Comparison of ENCODE assay signal across 11 cellular contexts in genomic region chr4:83082777-83083176, GRCh38. TPM values are rescaled to one million over a fixed set of nuclear protein-coding genes. Genes with fewer than 3 reads are reported as not detected.
DNase-seq lines count a peak whose midpoint lies in the region; ATAC-seq and TF ChIP-seq lines count a peak whose summit lies in the region.
"Had no signal": no experiment of that assay in that cellular context is flagged by ENCODE, and none has a peak within 500 bp of the region (broad histone marks: within the 10 kb centered on the region; RNA-seq: fewer than 3 reads in every experiment).

No MANE protein-coding gene starts in this region.

- ATAC-seq in HG02943 (IDR thresholded peaks at IDR 0.05; ENCODE audit: low read depth, unreplicated experiment) (peak; percentile 50), HG03045 (IDR thresholded peaks at IDR 0.05; ENCODE audit: unreplicated experiment) (no peak)
- no peak for ATAC-seq in activated CD8-positive, alpha-beta T cell treated with anti-CD3 and anti-CD28 coated beads, Interleukin-2, amount 10 ng/mL, durations not matched to agents 7 days and 5 days
- no peak for ATAC-seq in naive thymus-derived CD4-positive, alpha-beta T cell

- H3K4me3 Mint-ChIP-seq in activated CD8-positive, alpha-beta T cell treated with anti-CD3 and anti-CD28 coated beads, Interleukin-2, amount 10 ng/mL, durations not matched to agents 7 days and 5 days, result no peak overlapping the region
- H3K4me3 Mint-ChIP-seq in naive thymus-derived CD4-positive, alpha-beta T cell, result no peak overlapping the region
- H3K4me3 Mint-ChIP-seq in endodermal cell, result no peak overlapping the region
- H3K4me3 Mint-ChIP-seq: activated CD4-positive, alpha-beta memory T cell treated with anti-CD3 and anti-CD28 coated beads for 36 hours had no signal

- H3K4me1 Mint-ChIP-seq in activated CD8-positive, alpha-beta T cell treated with anti-CD3 and anti-CD28 coated beads, Interleukin-2, amount 10 ng/mL, durations not matched to agents 7 days and 5 days (ENCODE audit: low read depth), result peaks cover 39% of the 10 kb centered on the region
- H3K4me1 Mint-ChIP-seq in naive thymus-derived CD4-positive, alpha-beta T cell, result peaks cover 23 to 46% (median 38%) of the 10 kb centered on the region in 7 donors
- H3K4me1 Mint-ChIP-seq in endodermal cell, result no peaks in the 10 kb centered on the region

- peaks cover 0 to 11% (median under 1%) of the 10 kb centered on the region in 3 experiments for H3K36me3 ChIP-seq in naive thymus-derived CD4-positive, alpha-beta T cell (ENCODE audit: control insufficient read depth in 2 of 3, insufficient read depth in 3 of 3, low read length in 3 of 3)
- H3K36me3 ChIP-seq in endodermal cell (ENCODE audit: control insufficient read depth, insufficient read depth, low read length), result no peaks in the 10 kb centered on the region

- peaks cover 0 to 5% (median 0%) of the 10 kb centered on the region in 3 experiments for H3K9me3 ChIP-seq in naive thymus-derived CD4-positive, alpha-beta T cell (ENCODE audit: control insufficient read depth in 2 of 3, low read length in 3 of 3)
- no peaks in the 10 kb centered on the region for H3K9me3 ChIP-seq in endodermal cell (ENCODE audit: control insufficient read depth, low read length)

- H3K27ac ChIP-seq in naive thymus-derived CD4-positive, alpha-beta T cell (ENCODE audit: low read depth, low read length), result peak overlapping the region; percentile 70
- no peak overlapping the region for H3K27ac ChIP-seq in endodermal cell (ENCODE audit: low read depth, low read length)
- H3K27ac ChIP-seq: HL-60 had no signal

- H3K4me3 ChIP-seq in naive thymus-derived CD4-positive, alpha-beta T cell (ENCODE audit: low read length), result no peak overlapping the region
- no peak overlapping the region for H3K4me3 ChIP-seq in endodermal cell (ENCODE audit: low read length)

- H3K27me3 Mint-ChIP-seq in activated CD8-positive, alpha-beta T cell treated with anti-CD3 and anti-CD28 coated beads, Interleukin-2, amount 10 ng/mL, durations not matched to agents 7 days and 5 days (ENCODE audit: low read depth), result no peaks in the 10 kb centered on the region
- no peaks in the 10 kb centered on the region for H3K27me3 Mint-ChIP-seq in naive thymus-derived CD4-positive, alpha-beta T cell
- no peaks in the 10 kb centered on the region for H3K27me3 Mint-ChIP-seq in endodermal cell (ENCODE audit: insufficient read depth)
- H3K27me3 Mint-ChIP-seq: activated CD4-positive, alpha-beta memory T cell treated with anti-CD3 and anti-CD28 coated beads for 36 hours had no signal

- POLR2A ChIA-PET in activated CD8-positive, alpha-beta T cell treated with anti-CD3 and anti-CD28 coated beads, Interleukin-2, amount 10 ng/mL, durations not matched to agents 7 days and 5 days (lab: Charles Lee), result interaction anchor here (0.6 to 1.6 kb wide), 4 partner anchors 9 to 105 kb away, joined by 3 to 4 read pairs (median 3); no protein-coding TSS in a partner anchor
- POLR2A ChIA-PET in naive thymus-derived CD4-positive, alpha-beta T cell (lab: Charles Lee), result interaction anchor here (0.6 to 9.0 kb wide), 10 partner anchors 8 to 653 kb away, joined by 3 to 58 read pairs (median 7); partner anchors contain the start of genes HELQ, HNRNPDL, MRPS18C and PLAC8

- TF ChIP-seq CTCF in endodermal cell (conservative IDR thresholded peaks at IDR 0.05), result no peak

- DNase-seq in NCI-H2196 treated with DMSO at 0.1 percent for 48 hours (lab: John Stamatoyannopoulos, UW; ENCODE audit: unreplicated experiment), result peak; percentile 2
- DNase-seq in NCI-H2196 (lab: John Stamatoyannopoulos, UW; ENCODE audit: unreplicated experiment), result no peak
- DNase-seq in activated CD8-positive, alpha-beta T cell treated with anti-CD3 and anti-CD28 coated beads, Interleukin-2, amount 10 ng/mL, durations not matched to agents 7 days and 5 days, result peak; percentile 27
- no peak for DNase-seq in naive thymus-derived CD4-positive, alpha-beta T cell
- no peak for DNase-seq in cerebellar nuclear complex (lab: John Stamatoyannopoulos, UW)
- DNase-seq in endodermal cell, result no peak
- DNase-seq: activated CD4-positive, alpha-beta memory T cell treated with anti-CD3 and anti-CD28 coated beads for 36 hours; NCI-H1092 had no signal

- no peak overlapping the region for H3K9ac ChIP-seq in endodermal cell (ENCODE audit: extremely low read depth, low read length, poor library complexity, severe bottlenecking)

- H3K36me3 Mint-ChIP-seq in activated CD8-positive, alpha-beta T cell treated with anti-CD3 and anti-CD28 coated beads, Interleukin-2, amount 10 ng/mL, durations not matched to agents 7 days and 5 days (ENCODE audit: low read depth), result peaks cover 46% of the 10 kb centered on the region
- H3K36me3 Mint-ChIP-seq in naive thymus-derived CD4-positive, alpha-beta T cell, result peaks cover under 1 to 44% (median 18%) of the 10 kb centered on the region in 5 donors
- H3K36me3 Mint-ChIP-seq in endodermal cell (ENCODE audit: low read depth), result peaks cover 3% of the 10 kb centered on the region

- H3K27ac Mint-ChIP-seq in activated CD8-positive, alpha-beta T cell treated with anti-CD3 and anti-CD28 coated beads, Interleukin-2, amount 10 ng/mL, durations not matched to agents 7 days and 5 days, result peak overlapping the region; percentile 90
- H3K27ac Mint-ChIP-seq in naive thymus-derived CD4-positive, alpha-beta T cell, result peak overlapping the region in 8 of 9 donors; percentile 88 to 99 (median 94)
- no peak overlapping the region for H3K27ac Mint-ChIP-seq in endodermal cell
- H3K27ac Mint-ChIP-seq: activated CD4-positive, alpha-beta memory T cell treated with anti-CD3 and anti-CD28 coated beads for 36 hours had no signal

- no peaks in the 10 kb centered on the region for H3K27me3 ChIP-seq in naive thymus-derived CD4-positive, alpha-beta T cell (ENCODE audit: control insufficient read depth in 2 of 2, insufficient read depth in 2 of 2, low read length in 2 of 2)
- no peaks in the 10 kb centered on the region for H3K27me3 ChIP-seq in endodermal cell (ENCODE audit: control insufficient read depth, insufficient read depth, low read length, poor library complexity, severe bottlenecking)

- CTCF ChIA-PET in activated CD8-positive, alpha-beta T cell treated with anti-CD3 and anti-CD28 coated beads, Interleukin-2, amount 10 ng/mL, durations not matched to agents 7 days and 5 days (lab: Charles Lee), result interaction anchor here (1.2 to 4.4 kb wide), 8 partner anchors 8 to 199 kb away, joined by 3 to 39 read pairs (median 10); no protein-coding TSS in a partner anchor
- CTCF ChIA-PET in naive thymus-derived CD4-positive, alpha-beta T cell (lab: Charles Lee), result interaction anchor here (0.6 to 2.6 kb wide), 7 partner anchors 8 to 179 kb away, joined by 3 to 26 read pairs (median 4); partner anchors contain the start of gene PLAC8

- intact Hi-C loops in naive thymus-derived CD4-positive, alpha-beta T cell (cut with micrococcal nuclease), result no loop called here

- H3K9me3 Mint-ChIP-seq in activated CD8-positive, alpha-beta T cell treated with anti-CD3 and anti-CD28 coated beads, Interleukin-2, amount 10 ng/mL, durations not matched to agents 7 days and 5 days (ENCODE audit: insufficient read depth), result peaks cover 4% of the 10 kb centered on the region
- peaks cover 0 to 6% (median 2%) of the 10 kb centered on the region in 11 donors for H3K9me3 Mint-ChIP-seq in naive thymus-derived CD4-positive, alpha-beta T cell
- H3K9me3 Mint-ChIP-seq in endodermal cell, result no peaks in the 10 kb centered on the region

- H3K4me1 ChIP-seq in naive thymus-derived CD4-positive, alpha-beta T cell (ENCODE audit: control insufficient read depth in 2 of 2, insufficient read depth in 2 of 2, low read length in 2 of 2), result peaks cover 12 to 25% of the 10 kb centered on the region in 2 donors
- H3K4me1 ChIP-seq in endodermal cell (ENCODE audit: control insufficient read depth, insufficient read depth, low read length), result no peaks in the 10 kb centered on the region

- WGBS in endodermal cell (ENCODE audit: insufficient coverage in 1 of 2, insufficient read length in 1 of 2), 2 experiments, result 89% methylated on average over 4 of the region's 4 CpGs; no CpG with 5 or more reads in 1 of the 2 experiments

RNA-seq across cellular contexts. Expression of gene PLAC8, which starts 31.8 kb away (rescaled TPM):
- total RNA-seq in activated CD8-positive, alpha-beta T cell treated with anti-CD3 and anti-CD28 coated beads, Interleukin-2, amount 10 ng/mL, durations not matched to agents 7 days and 5 days, result 100 to 1,000 TPM; 193 to 198 TPM
- total RNA-seq in naive thymus-derived CD4-positive, alpha-beta T cell, result 100 to 1,000 TPM; 204 to 340 (median 247) TPM
- 100 to 1,000 TPM; 336 to 634 TPM for polyA plus RNA-seq in naive thymus-derived CD4-positive, alpha-beta T cell
- total RNA-seq in endodermal cell, result 1 to 10 TPM; 1.8 to 2.6 TPM
- polyA plus RNA-seq in endodermal cell (2013, experiment 1 of 2), result 0.39 TPM
- polyA plus RNA-seq in endodermal cell (2013, experiment 2 of 2), result 2.6 TPM

RNA-seq across cellular contexts. Expression of gene COPS4, which starts 47.8 kb away (rescaled TPM):
- total RNA-seq in activated CD8-positive, alpha-beta T cell treated with anti-CD3 and anti-CD28 coated beads, Interleukin-2, amount 10 ng/mL, durations not matched to agents 7 days and 5 days, result 10 to 100 TPM; 33.7 to 34.6 TPM
- 10 to 100 TPM; 23.5 to 32.8 (median 24.7) TPM for total RNA-seq in naive thymus-derived CD4-positive, alpha-beta T cell
- polyA plus RNA-seq in naive thymus-derived CD4-positive, alpha-beta T cell, result 10 to 100 TPM; 53.7 to 59.7 TPM
- total RNA-seq in endodermal cell, result 10 to 100 TPM; 34.8 to 39.4 TPM
- polyA plus RNA-seq in endodermal cell (2013, experiment 1 of 2), result 57.3 TPM
- 59.4 TPM for polyA plus RNA-seq in endodermal cell (2013, experiment 2 of 2)

Comparison
In these comparisons a context has a peak if more than half of its experiments do, and no peak if none do; other contexts are left out.
1. DNase-seq: peak in NCI-H2196 treated with DMSO at 0.1 percent for 48 hours (single experiment) and activated CD8-positive, alpha-beta T cell treated with anti-CD3 and anti-CD28 coated beads, Interleukin-2, amount 10 ng/mL, durations not matched to agents 7 days and 5 days (single experiment); none in NCI-H2196 (single experiment), naive thymus-derived CD4-positive, alpha-beta T cell (0 of 9), cerebellar nuclear complex (0 of 2) and endodermal cell (single experiment).
2. RNA of gene PLAC8, which starts 31.8 kb away (total RNA-seq): 204 to 340 TPM in naive thymus-derived CD4-positive, alpha-beta T cell and 193 to 198 TPM in activated CD8-positive, alpha-beta T cell treated with anti-CD3 and anti-CD28 coated beads, Interleukin-2, amount 10 ng/mL, durations not matched to agents 7 days and 5 days; 1.8 to 2.6 TPM in endodermal cell; every median in the first group is over 10 times any median in the second.